8 cellular contexts compared by ENCODE assay signal in the genomic region with DNA sequence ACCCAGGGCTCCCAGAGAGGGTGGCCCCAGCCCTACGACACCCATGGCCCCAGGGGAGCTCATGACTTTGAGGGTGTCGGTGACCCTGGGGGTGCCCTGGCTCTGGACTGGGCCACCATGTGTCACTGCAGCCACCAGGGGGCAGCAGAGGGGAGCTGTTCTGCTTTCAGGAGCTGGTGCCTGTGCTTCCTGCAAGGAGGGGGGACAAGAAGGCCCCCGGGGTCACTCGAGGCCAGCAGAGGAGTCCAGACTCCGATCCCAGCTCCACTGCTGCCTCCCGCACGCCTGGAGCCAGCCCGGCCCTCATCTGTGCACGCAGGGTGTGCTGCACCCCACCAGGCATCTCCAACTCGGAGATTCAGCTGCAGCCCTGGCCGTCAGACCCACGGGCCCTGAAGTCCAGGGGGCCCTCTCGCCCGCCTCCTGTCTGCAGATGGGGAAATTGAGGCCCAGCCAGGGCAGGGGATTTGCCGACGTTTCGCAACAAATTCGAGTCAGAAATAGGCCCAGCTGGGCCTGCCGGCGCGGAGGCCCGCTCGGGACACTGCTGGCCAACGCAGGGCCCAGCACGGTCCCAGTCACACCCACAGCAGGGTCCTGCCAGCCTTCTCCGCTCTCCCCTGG. TPM values are rescaled to one million over a fixed set of nuclear protein-coding genes. Genes with fewer than 3 reads are reported as not detected.
DNase-seq lines count a peak whose midpoint lies in the region; ATAC-seq, FAIRE-seq and TF ChIP-seq lines count a peak whose summit lies in the region.

No MANE protein-coding gene starts in this region.

- H2BK120ac ChIP-seq in H1 (replicated peaks; ENCODE audit: low read depth, low read length) (no peak overlapping the region), mesendoderm (ENCODE audit: low read depth, low read length) (no peak overlapping the region)

- CTCF ChIA-PET in H1 (lab: Charles Lee; ENCODE audit: partially characterized antibody) = interaction anchor here (0.6 to 5.8 kb wide), 52 partner anchors 10 to 475 kb away, joined by 3 to 147 read pairs (median 5); no protein-coding TSS in a partner anchor

- POLR2A ChIA-PET in H1 (lab: Charles Lee; ENCODE audit: partially characterized antibody) = interaction anchor here (1.2 to 1.7 kb wide), 2 partner anchors 64 to 116 kb away, joined by 3 to 4 read pairs; no protein-coding TSS in a partner anchor

- peak overlapping the region; percentile 69 for H3K56ac ChIP-seq in H1 (replicated peaks; ENCODE audit: insufficient read length, low read depth, low read length)
- H3K56ac ChIP-seq in mesendoderm (ENCODE audit: low read length) = peak overlapping the region; percentile 65

- DNase-seq in AG20443 (ENCODE audit: low spot score) (peak; percentile 92), H7 (peak; percentile 98), NOMO-1 treated with dmso at 0.1 percent for 144 hours (lab: John Stamatoyannopoulos, UW; ENCODE audit: unreplicated experiment) (peak; percentile 66), H1 (ENCODE audit: low read depth in 1 of 2, low spot score in 2 of 2) (peak; percentile 56 to 98), mesendoderm (peak; percentile 78)
- peak; percentile 66 for DNase-seq in activated CD8-positive, alpha-beta memory T cell treated with anti-CD3 and anti-CD28 coated beads, Interleukin-2, amount 50 U/mL, for 1 hour (ENCODE audit: extremely low read depth)
- peak; percentile 59 for DNase-seq in stimulated activated CD8-positive, alpha-beta memory T cell treated with anti-CD3 and anti-CD28 coated beads, Interleukin-12 subunit alpha, Interleukin-12 subunit beta, amount 100 ng/mL, for 24 hours (ENCODE audit: extremely low read depth)

- no peak for FAIRE-seq in H1 (lab: Jason Lieb, UNC)

- ATAC-seq in GM18498 (IDR thresholded peaks at IDR 0.05; ENCODE audit: unreplicated experiment) = no peak

- H2AK5ac ChIP-seq in H1 (ENCODE audit: low read depth, low read length) = no peak overlapping the region
- H2AK5ac ChIP-seq in mesendoderm (ENCODE audit: low read length) = no peak overlapping the region

- H3K9ac ChIP-seq in H1 (replicated peaks in 1 of 4; ENCODE audit: extremely low read depth in 1 of 4, low read depth in 3 of 4, low read length in 3 of 4) = no peak overlapping the region
- no peak overlapping the region for H3K9ac ChIP-seq in mesendoderm (ENCODE audit: low read length)

- TF ChIP-seq RAD21 in H1 (IDR thresholded peaks at IDR 0.05 in 1 of 2, conservative IDR thresholded peaks at IDR 0.05 in 1 of 2; ENCODE audit: low read depth in 2 of 2, low read length in 2 of 2) = peak; percentile 84 to 86

- no peaks in the 10 kb centered on the region for H3K23me2 ChIP-seq in H1 (ENCODE audit: low read depth, low read length)

- no peak overlapping the region for H3K23ac ChIP-seq in H1 (ENCODE audit: insufficient read length)
- H3K23ac ChIP-seq in mesendoderm (ENCODE audit: low read length) = no peak overlapping the region

- H3K14ac ChIP-seq in H1 (ENCODE audit: insufficient read length) = no peak overlapping the region

- no peak overlapping the region for H3K27ac ChIP-seq in H1 (ENCODE audit: low read depth, low read length)
- H3K27ac ChIP-seq in mesendoderm (ENCODE audit: low read depth, low read length) = no peak overlapping the region

- H4K8ac ChIP-seq in H1 (ENCODE audit: extremely low read depth, insufficient read depth, low read length) = peak overlapping the region; percentile 75; the same call in 1 of the 2 replicates
- H4K8ac ChIP-seq in mesendoderm (ENCODE audit: low read depth, low read length) = no peak overlapping the region

- H2BK5ac ChIP-seq in H1 (ENCODE audit: low read depth, low read length) (no peak overlapping the region), mesendoderm (ENCODE audit: low read length) (no peak overlapping the region)

- no peak overlapping the region for H2BK20ac ChIP-seq in H1 (ENCODE audit: low read length)

- H3K36me3 ChIP-seq in H7 (replicated peaks; ENCODE audit: control insufficient read depth, insufficient read depth, low read length) = no peaks in the 10 kb centered on the region
- no peaks in the 10 kb centered on the region for H3K36me3 ChIP-seq in H1 (ENCODE audit: control insufficient read depth in 2 of 4, insufficient read depth in 4 of 4, low read length in 3 of 4)
- no peaks in the 10 kb centered on the region for H3K36me3 ChIP-seq in mesendoderm (ENCODE audit: control insufficient read depth, insufficient read depth, low read length)

- H2AFZ ChIP-seq in H1 (ENCODE audit: low read length) = no peak overlapping the region

- no peak overlapping the region for H3K4me2 ChIP-seq in H1 (ENCODE audit: insufficient read depth in 1 of 2, low read depth in 2 of 2, low read length in 2 of 2)
- H3K4me2 ChIP-seq in mesendoderm (ENCODE audit: low read length) = no peak overlapping the region

- 65% methylated on average over 22 of the region's 26 CpGs; no CpG with 5 or more reads in 1 of the 2 experiments for WGBS in H1 (ENCODE audit: extremely low coverage in 1 of 2, insufficient coverage in 1 of 2, insufficient read length in 1 of 2, insufficient replicate concordance in 2 of 2, low coverage in 1 of 2, low lambda C conversion rate in 2 of 2, missing lambda C conversion rate in 1 of 2), 2 experiments
- WGBS in mesendoderm (ENCODE audit: extremely low coverage, insufficient coverage, low lambda C conversion rate) = no CpG with 5 or more reads among the region's 26 CpGs

- H2BK12ac ChIP-seq in H1 (ENCODE audit: low read depth, low read length) = peak overlapping the region; percentile 60; the same call in 1 of the 2 replicates

- TF ChIP-seq CTCF in H1 (IDR thresholded peaks at IDR 0.05; ENCODE audit: control extremely low read depth in 1 of 3, insufficient read depth in 1 of 3, low read depth in 1 of 3, low read length in 3 of 3) = peak; percentile 83 to 94 (median 93)

- H4K5ac ChIP-seq in H1 (ENCODE audit: insufficient read length, low read depth, low read length) = no peak overlapping the region
- H4K5ac ChIP-seq in mesendoderm (ENCODE audit: low read length) = no peak overlapping the region

- H4K20me1 ChIP-seq in H1 (replicated peaks in 1 of 2; ENCODE audit: control insufficient read depth in 1 of 2, insufficient read depth in 2 of 2, low read length in 2 of 2) = no peaks in the 10 kb centered on the region

- H3K18ac ChIP-seq in H1 (ENCODE audit: extremely low read depth, low read length) = peak overlapping the region; percentile 51
- H3K18ac ChIP-seq in mesendoderm (ENCODE audit: low read length) = no peak overlapping the region

- H3K79me1 ChIP-seq in H1 (ENCODE audit: low read depth, low read length) = no peaks in the 10 kb centered on the region
- no peaks in the 10 kb centered on the region for H3K79me1 ChIP-seq in mesendoderm (ENCODE audit: low read length)

- no peaks in the 10 kb centered on the region; a peak in 1 of 7 replicates for H3K4me1 ChIP-seq in H1 (replicated peaks in 1 of 4; ENCODE audit: control insufficient read depth in 3 of 4, insufficient read depth in 4 of 4, low read length in 3 of 4)
- H3K4me1 ChIP-seq in mesendoderm (ENCODE audit: control insufficient read depth, low read depth, low read length) = no peaks in the 10 kb centered on the region

- H3K27me3 ChIP-seq in H7 (ENCODE audit: control insufficient read depth, insufficient read depth, low read length) (no peaks in the 10 kb centered on the region), H1 (replicated peaks in 1 of 4; ENCODE audit: control insufficient read depth in 3 of 4, extremely low read depth in 1 of 4, insufficient read depth in 3 of 4, low read length in 3 of 4) (no peaks in the 10 kb centered on the region), mesendoderm (ENCODE audit: insufficient read depth, low read length, poor library complexity) (no peaks in the 10 kb centered on the region)

- TF ChIP-seq EP300 in H1 (IDR thresholded peaks at IDR 0.05; ENCODE audit: borderline replicate concordance in 1 of 2, low read depth in 2 of 2, low read length in 2 of 2) = no peak

- H3K4ac ChIP-seq in H1 (replicated peaks; ENCODE audit: insufficient read length, low read depth, low read length) (no peak overlapping the region), mesendoderm (ENCODE audit: low read depth, low read length) (no peak overlapping the region)

- no peaks in the 10 kb centered on the region; a peak in 1 of 4 replicates for H3K9me3 ChIP-seq in H1 (ENCODE audit: insufficient read depth in 2 of 2, low read depth in 1 of 2, low read length in 1 of 2)

- H3K4me3 ChIP-seq in H7 (ENCODE audit: insufficient read depth, low read depth, low read length) = no peak overlapping the region
- H3K4me3 ChIP-seq in H1 (ENCODE audit: extremely low read depth in 1 of 4, insufficient read depth in 2 of 4, low read depth in 3 of 4, low read length in 4 of 4) = no peak overlapping the region
- no peak overlapping the region for H3K4me3 ChIP-seq in mesendoderm (ENCODE audit: low read length)

- no peak overlapping the region for H4K91ac ChIP-seq in H1 (replicated peaks; ENCODE audit: insufficient read length, low read length)

- H3K79me2 ChIP-seq in H1 (ENCODE audit: control insufficient read depth in 1 of 2, insufficient read depth in 2 of 2, low read length in 2 of 2) (no peaks in the 10 kb centered on the region), mesendoderm (ENCODE audit: control insufficient read depth, insufficient read depth, low read length) (no peaks in the 10 kb centered on the region)

- no peak for TF ChIP-seq POLR2A in H1 (IDR thresholded peaks at IDR 0.05; ENCODE audit: control extremely low read depth in 1 of 2, low read depth in 2 of 2, low read length in 2 of 2)

- H2BK15ac ChIP-seq in H1 (ENCODE audit: low read length) (no peak overlapping the region), mesendoderm (replicated peaks; ENCODE audit: low read depth) (no peak overlapping the region)

TF ChIP-seq in H1, 55 proteins besides CTCF, POLR2A, EP300 and RAD21 (continues in another document):
- TF ChIP-seq GABPA (IDR thresholded peaks at IDR 0.05; ENCODE audit: borderline replicate concordance, insufficient read depth, low read length) (peak; percentile 72; the same call in 1 of the 2 replicates), MAFK (IDR thresholded peaks at IDR 0.05; ENCODE audit: low read depth, low read length) (no peak), JUN (IDR thresholded peaks at IDR 0.05; ENCODE audit: low read depth, low read length) (no peak), RXRA (IDR thresholded peaks at IDR 0.05; ENCODE audit: insufficient read depth, low read depth, low read length) (peak; percentile 89; the same call in 1 of the 2 replicates)

RNA-seq across cellular contexts. Expression of a gene that starts 29.5 kb away (rescaled TPM):
- total RNA-seq in H7 (2014; rRNA removed; shearing (Covaris generic)) = 0.10 TPM in 1 of 2 replicates, not detected in the other
- total RNA-seq in H1 (2021; fragmentation: NEBNext Ultra II Directional; extraction: Animal tissue kit (Norgen Biotek cat#: 25700)) = 0.13 and 0.24 TPM in 2 replicates
- 0.14 and 0.24 TPM in 2 replicates for polyA plus RNA-seq in H1 (2011; rRNA removed)
- polyA plus RNA-seq in H1 (2011; cell fraction: cytosol; rRNA removed) = 0.12 TPM
- polyA plus RNA-seq in H1 (2011; cell fraction: nucleus; rRNA removed) = 0.27 TPM
- polyA plus RNA-seq in H1 (2012, experiment 1 of 2) = 0.14 to 0.46 TPM (median 0.23 TPM) in 4 replicates
- 0.29 TPM for polyA plus RNA-seq in H1 (2012, experiment 2 of 2)
- polyA plus RNA-seq in H1 (2013, experiment 1 of 2) = 0.08 TPM
- 0.13 TPM for polyA plus RNA-seq in H1 (2013, experiment 2 of 2)
- 0.16 and 0.17 TPM in 2 replicates for polyA minus RNA-seq in H1 (2011; rRNA and poly(A)+ RNA removed)
- polyA minus RNA-seq in H1 (2011; cell fraction: cytosol; rRNA and poly(A)+ RNA removed) = not detected
- polyA minus RNA-seq in H1 (2011; cell fraction: nucleus; rRNA and poly(A)+ RNA removed) = 0.30 TPM
- not detected for polyA plus RNA-seq in mesendoderm (2013, experiment 1 of 2)
- polyA plus RNA-seq in mesendoderm (2013, experiment 2 of 2) = 0.03 TPM
